Comparison of ENCODE assay signal across 10 cellular contexts in the genomic region with DNA sequence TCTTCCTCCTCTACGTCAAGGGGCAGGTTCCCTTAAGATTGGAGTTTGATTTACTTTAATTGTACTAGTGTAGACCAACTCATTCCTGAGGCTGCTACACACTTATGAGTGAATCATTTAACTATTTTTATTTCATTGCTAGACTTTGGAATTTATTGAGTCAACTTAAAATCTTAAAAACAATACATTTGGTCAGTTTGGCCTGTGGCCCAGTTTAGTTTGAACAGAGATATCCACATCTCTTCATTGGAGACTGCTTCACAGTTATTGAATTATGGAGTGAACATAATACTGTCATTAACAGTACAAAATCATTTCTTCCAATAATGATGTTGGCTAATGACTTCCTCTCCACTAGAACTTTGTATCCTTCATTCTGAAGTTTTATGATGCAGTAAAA. TPM values are rescaled to one million over a fixed set of nuclear protein-coding genes. Genes with fewer than 3 reads are reported as not detected.
DNase-seq lines count a peak whose midpoint lies in the region; ATAC-seq and TF ChIP-seq lines count a peak whose summit lies in the region.
"Had no signal": no experiment of that assay in that cellular context is flagged by ENCODE, and none has a peak within 500 bp of the region (broad histone marks: within the 10 kb centered on the region; RNA-seq: fewer than 3 reads in every experiment).

No MANE protein-coding gene starts in this region.

- no peaks in the 10 kb centered on the region for H3K27me3 ChIP-seq in stomach smooth muscle (ENCODE audit: control insufficient read depth in 1 of 2, insufficient read depth in 2 of 2, low read length in 2 of 2)

- H3K9me3 ChIP-seq in stomach smooth muscle (ENCODE audit: control insufficient read depth in 2 of 2, low read length in 2 of 2), result no peaks in the 10 kb centered on the region

- H3K4me3 ChIP-seq in foreskin fibroblast (ENCODE audit: low read depth in 1 of 2, low read length in 2 of 2) (no peak overlapping the region), stomach smooth muscle (ENCODE audit: low read length in 2 of 2) (no peak overlapping the region)

- TF ChIP-seq CTCF in foreskin fibroblast (IDR thresholded peaks at IDR 0.05; ENCODE audit: low read depth, low read length), result no peak

- peaks cover 36% of the 10 kb centered on the region for H3K4me1 ChIP-seq in stomach smooth muscle (ENCODE audit: control insufficient read depth, insufficient read depth, low read length)

- no peaks in the 10 kb centered on the region for H3K36me3 ChIP-seq in stomach smooth muscle (ENCODE audit: control insufficient read depth in 2 of 2, insufficient read depth in 2 of 2, low read length in 2 of 2)

- H3K9ac ChIP-seq in stomach smooth muscle (ENCODE audit: low read length in 2 of 2), result peak overlapping the region in 1 of 2 donors; percentile 2

- peak overlapping the region; percentile 56 for H3K27ac ChIP-seq in stomach smooth muscle (ENCODE audit: low read length)

- ATAC-seq in HG03354 (IDR thresholded peaks at IDR 0.05; ENCODE audit: poor library complexity, severe bottlenecking, unreplicated experiment), result no peak

- DNase-seq in GM04504 (ENCODE audit: low read depth), result peak; percentile 84
- peak; percentile 86 for DNase-seq in amniotic epithelial cell (ENCODE audit: low read depth)
- DNase-seq in foreskin fibroblast, result peak; percentile 72 to 90
- no peak for DNase-seq in HT-29 (ENCODE audit: low spot score)
- no peak for DNase-seq in posterior cingulate gyrus
- no peak for DNase-seq in NCI-H1694 (lab: John Stamatoyannopoulos, UW)
- DNase-seq: NCI-H1092; stimulated activated CD4-positive, alpha-beta T cell treated with anti-CD3 and anti-CD28 coated beads, Interleukin-12 subunit alpha, Interleukin-12 subunit beta, amount 100 ng/mL, for 4 hours had no signal

- intact Hi-C loops in posterior cingulate gyrus (cut with DNase I), result loop anchor here (5.0 kb wide), 1 partner anchor 128 kb away; no protein-coding TSS in a partner anchor

RNA-seq across cellular contexts. Expression of a gene that starts 13.3 kb away (rescaled TPM):
- 219 and 239 TPM in 2 replicates for total RNA-seq in HT-29 (2014; rRNA removed; shearing (Covaris generic))

RNA-seq across cellular contexts. Expression of a gene that starts 34.5 kb away (rescaled TPM):
- 6.9 and 7.1 TPM in 2 replicates for total RNA-seq in HT-29 (2014; rRNA removed; shearing (Covaris generic))

Comparison
In these comparisons a context has a peak if more than half of its experiments do, and no peak if none do; other contexts are left out.
1. DNase-seq: peak in GM04504 (single experiment), amniotic epithelial cell (single experiment) and foreskin fibroblast (2 of 2); none in HT-29 (single experiment), posterior cingulate gyrus (0 of 10) and NCI-H1694 (single experiment).